Comparison of ENCODE assay signal across 23 cellular contexts in genomic region chr4:25213327-25213979, GRCh38. TPM values are rescaled to one million over a fixed set of nuclear protein-coding genes. Genes with fewer than 3 reads are reported as not detected.
DNase-seq lines count a peak whose midpoint lies in the region; ATAC-seq and TF ChIP-seq lines count a peak whose summit lies in the region.
"Had no signal": no experiment of that assay in that cellular context is flagged by ENCODE, and none has a peak within 500 bp of the region (broad histone marks: within the 10 kb centered on the region; RNA-seq: fewer than 3 reads in every experiment).

No MANE protein-coding gene starts in this region.

- H3K4me3 ChIP-seq in right lobe of liver (no peak overlapping the region), colonic mucosa (no peak overlapping the region)
- H3K4me3 ChIP-seq in CD8-positive, alpha-beta memory T cell (ENCODE audit: low read length) = no peak overlapping the region
- H3K4me3 ChIP-seq: A549; BLaER1 treated with 17β-estradiol and CSF1 and Interleukin-3, amounts not matched to agents 10 nM and 100 nM; GM23248 had no signal

- H3K27me3 Mint-ChIP-seq in T-helper 17 cell = no peaks in the 10 kb centered on the region
- peaks cover 0 to 5% of the 10 kb centered on the region in 2 donors for H3K27me3 Mint-ChIP-seq in CD8-positive, alpha-beta memory T cell
- H3K27me3 Mint-ChIP-seq: CD4-positive, alpha-beta T cell had no signal

- intact Hi-C loops in right lobe of liver (cut with DNase I) = no loop called here
- intact Hi-C loops in colonic mucosa (cut with DNase I) = no loop called here

- H3K27me3 ChIP-seq in right lobe of liver = no peaks in the 10 kb centered on the region
- H3K27me3 ChIP-seq in colonic mucosa = no peaks in the 10 kb centered on the region
- no peaks in the 10 kb centered on the region for H3K27me3 ChIP-seq in CD8-positive, alpha-beta memory T cell (ENCODE audit: insufficient read depth, low read length, poor library complexity, severe bottlenecking)
- H3K27me3 ChIP-seq: BE2C; BLaER1 treated with 17β-estradiol and CSF1 and Interleukin-3, amounts not matched to agents 10 nM and 100 nM had no signal

- H3K36me3 ChIP-seq in right lobe of liver (no peaks in the 10 kb centered on the region), colonic mucosa (no peaks in the 10 kb centered on the region)
- H3K36me3 ChIP-seq in CD8-positive, alpha-beta memory T cell (ENCODE audit: insufficient read depth, low read length) = no peaks in the 10 kb centered on the region
- H3K36me3 ChIP-seq: BE2C had no signal

- H3K4me1 ChIP-seq in right lobe of liver (peaks cover 0 to 36% (median 11%) of the 10 kb centered on the region in 4 donors), colonic mucosa (no peaks in the 10 kb centered on the region)
- H3K4me1 ChIP-seq in CD8-positive, alpha-beta memory T cell (ENCODE audit: insufficient read depth, low read length) = no peaks in the 10 kb centered on the region
- H3K4me1 ChIP-seq: A549; BE2C; BLaER1 treated with 17β-estradiol and CSF1 and Interleukin-3, amounts not matched to agents 10 nM and 100 nM had no signal

- TF ChIP-seq CTCF in right lobe of liver (IDR thresholded peaks at IDR 0.05) (no peak), colonic mucosa (IDR thresholded peaks at IDR 0.05) (no peak)

- no peaks in the 10 kb centered on the region for H3K36me3 Mint-ChIP-seq in T-helper 17 cell (ENCODE audit: low read depth)
- peaks cover 2 to 48% (median 3%) of the 10 kb centered on the region in 3 donors for H3K36me3 Mint-ChIP-seq in CD8-positive, alpha-beta memory T cell
- H3K36me3 Mint-ChIP-seq: CD14-positive monocyte had no signal

- H3K4me3 Mint-ChIP-seq in T-helper 17 cell = no peak overlapping the region
- no peak overlapping the region for H3K4me3 Mint-ChIP-seq in CD8-positive, alpha-beta memory T cell
- H3K4me3 Mint-ChIP-seq: CD14-positive monocyte; CD4-positive, alpha-beta T cell had no signal

- CTCF ChIA-PET in CD8-positive, alpha-beta memory T cell (lab: Charles Lee) = no interaction called here

- no peak overlapping the region for H3K27ac Mint-ChIP-seq in T-helper 17 cell
- no peak overlapping the region for H3K27ac Mint-ChIP-seq in CD8-positive, alpha-beta memory T cell
- H3K27ac Mint-ChIP-seq: CD14-positive monocyte; CD4-positive, alpha-beta T cell had no signal

- H3K4me1 Mint-ChIP-seq in T-helper 17 cell = no peaks in the 10 kb centered on the region
- H3K4me1 Mint-ChIP-seq in CD8-positive, alpha-beta memory T cell = no peaks in the 10 kb centered on the region
- H3K4me1 Mint-ChIP-seq: CD14-positive monocyte had no signal

- H3K27ac ChIP-seq in right lobe of liver (peak overlapping the region; percentile 17 to 92 (median 84)), colonic mucosa (no peak overlapping the region)
- H3K27ac ChIP-seq in CD8-positive, alpha-beta memory T cell (ENCODE audit: low read depth, low read length) = no peak overlapping the region
- H3K27ac ChIP-seq: A549; BLaER1 treated with 17β-estradiol and CSF1 and Interleukin-3, amounts not matched to agents 10 nM and 100 nM; GM23248 had no signal

- POLR2A ChIA-PET in CD8-positive, alpha-beta memory T cell (lab: Charles Lee) = no interaction called here

- H3K9me3 ChIP-seq in right lobe of liver (no peaks in the 10 kb centered on the region), colonic mucosa (no peaks in the 10 kb centered on the region), T-helper 17 cell (ENCODE audit: control insufficient read depth, low read length, poor library complexity, severe bottlenecking) (no peaks in the 10 kb centered on the region)
- no peaks in the 10 kb centered on the region for H3K9me3 ChIP-seq in CD8-positive, alpha-beta memory T cell (ENCODE audit: low read length)
- H3K9me3 ChIP-seq: A549, BE2C had no signal

- WGBS in right lobe of liver (ENCODE audit: insufficient coverage, low coverage, low lambda C conversion rate, missing lambda C conversion rate) = 41% methylated on average over 3 of the region's 3 CpGs

- no peak overlapping the region for H3K9ac ChIP-seq in colonic mucosa (ENCODE audit: low read depth in 2 of 2, low read length in 2 of 2)
- H3K9ac ChIP-seq: BLaER1 treated with 17β-estradiol and CSF1 and Interleukin-3, amounts not matched to agents 10 nM and 100 nM; GM23248 had no signal

- TF ChIP-seq POLR2A in right lobe of liver (IDR thresholded peaks at IDR 0.05) = no peak

- DNase-seq in HT1080 (ENCODE audit: low read depth) = peak; percentile 6
- peak; percentile 11 for DNase-seq in foreskin melanocyte
- no peak for DNase-seq in left lobe of liver (ENCODE audit: low spot score)
- DNase-seq in right lobe of liver = no peak
- DNase-seq in colonic mucosa = no peak
- no peak for DNase-seq in T-helper 17 cell
- no peak for DNase-seq in CD8-positive, alpha-beta memory T cell
- no peak for DNase-seq in D341Med (ENCODE audit: low spot score)
- DNase-seq: 8988T; ACHN; AML-193; BE2C; Calu3; CD4-positive, alpha-beta T cell; COR-L47; DMS153; DND-41; GM23248; H7; HCEC 1CT had no signal

- ATAC-seq in left lobe of liver = peak; percentile 88
- peak; percentile 89 to 95 (median 92) for ATAC-seq in right lobe of liver
- ATAC-seq in T-helper 17 cell = no peak
- ATAC-seq: A549 had no signal

- H3K9me3 Mint-ChIP-seq in CD8-positive, alpha-beta memory T cell = peaks cover 15 to 32% (median 24%) of the 10 kb centered on the region in 5 donors

RNA-seq across cellular contexts. Expression of gene PI4K2B, which starts 20.4 kb away (rescaled TPM):
- 27.3 and 29.0 TPM in 2 replicates for total RNA-seq in HT1080 (2014; rRNA removed; shearing (Covaris generic))
- polyA plus RNA-seq in HT1080 (2015; cell fraction: cytosol; rRNA removed) = 28.2 and 33.0 TPM in 2 replicates
- polyA plus RNA-seq in HT1080 (2015; cell fraction: nucleus; rRNA removed) = 17.0 and 18.8 TPM in 2 replicates
- total RNA-seq in left lobe of liver (23.0 TPM), right lobe of liver (10 to 100 TPM; 17.1 to 33.5 (median 22.8) TPM), colonic mucosa (10 to 100 TPM; 26.3 to 27.9 TPM), T-helper 17 cell (10 to 100 TPM; 12.6 to 12.8 TPM)
- 10 to 100 TPM; 38.1 to 38.9 TPM for total RNA-seq in CD8-positive, alpha-beta memory T cell
- 9.7 TPM for polyA plus RNA-seq in CD8-positive, alpha-beta memory T cell

RNA-seq across cellular contexts. Expression of gene SEPSECS, which starts 53.2 kb away (rescaled TPM):
- total RNA-seq in HT1080 (2014; rRNA removed; shearing (Covaris generic)) = 3.0 and 7.6 TPM in 2 replicates
- polyA plus RNA-seq in HT1080 (2015; cell fraction: cytosol; rRNA removed) = 4.2 and 5.6 TPM in 2 replicates
- 11.6 and 16.5 TPM in 2 replicates for polyA plus RNA-seq in HT1080 (2015; cell fraction: nucleus; rRNA removed)
- total RNA-seq in left lobe of liver (24.9 TPM), right lobe of liver (10 to 100 TPM; 17.0 to 26.6 (median 22.7) TPM), colonic mucosa (10 to 100 TPM; 13.1 to 16.3 TPM), T-helper 17 cell (10 to 100 TPM; 15.9 to 21.2 TPM)
- total RNA-seq in CD8-positive, alpha-beta memory T cell = 10 to 100 TPM in 1 of 2 experiments, 1 to 10 TPM in 1; 8.6 to 10.0 TPM
- 3.1 TPM for polyA plus RNA-seq in CD8-positive, alpha-beta memory T cell

Comparison
In these comparisons a context has a peak if more than half of its experiments do, and no peak if none do; other contexts are left out.
1. DNase-seq: peak in HT1080 (single experiment) and foreskin melanocyte (single experiment); none in left lobe of liver (single experiment), right lobe of liver (0 of 3), colonic mucosa (single experiment), T-helper 17 cell (0 of 3), CD8-positive, alpha-beta memory T cell (0 of 5) and D341Med (single experiment).
2. H3K27ac ChIP-seq: peak in right lobe of liver (3 of 3); none in colonic mucosa (single experiment) and CD8-positive, alpha-beta memory T cell (single experiment).